ENCODE assay signal across 8 cellular contexts in genomic region chr1:192951961-192952460, GRCh38.
DNase-seq lines count a peak whose midpoint lies in the region; ATAC-seq, FAIRE-seq and TF ChIP-seq lines count a peak whose summit lies in the region.

No MANE protein-coding gene starts in this region.

- H3K9ac ChIP-seq in skeletal muscle satellite cell (ENCODE audit: low read depth, low read length), result no peak overlapping the region

- TF ChIP-seq CTCF in bronchial epithelial cell (IDR thresholded peaks at IDR 0.05; ENCODE audit: insufficient read depth, low read length, severe bottlenecking), result no peak

- H3K9me3 ChIP-seq in skeletal muscle satellite cell (replicated peaks; ENCODE audit: low read length), result no peaks in the 10 kb centered on the region

- H3K4me1 ChIP-seq in skeletal muscle satellite cell (ENCODE audit: control insufficient read depth, insufficient read depth, low read length), result peaks cover 16% of the 10 kb centered on the region

- H3K27me3 ChIP-seq in bronchial epithelial cell (ENCODE audit: control insufficient read depth, insufficient read depth, low read length), result no peaks in the 10 kb centered on the region
- no peaks in the 10 kb centered on the region for H3K27me3 ChIP-seq in skeletal muscle satellite cell (ENCODE audit: control insufficient read depth, insufficient read depth, low read length)

- ATAC-seq in GM19452 (IDR thresholded peaks at IDR 0.05; ENCODE audit: unreplicated experiment) (peak; percentile 95), HG03439 (IDR thresholded peaks at IDR 0.05; ENCODE audit: unreplicated experiment) (peak; percentile 87)

- peak; percentile 69 for DNase-seq in CD1c-positive myeloid dendritic cell (ENCODE audit: extremely low spot score)
- peak; percentile 93 for DNase-seq in bronchial epithelial cell (ENCODE audit: low read depth)
- DNase-seq in NCI-H446 (lab: John Stamatoyannopoulos, UW), result no peak
- no peak for DNase-seq in activated CD4-positive, alpha-beta T cell treated with anti-CD3 and anti-CD28 coated beads, Interleukin-2, amount 50 U/mL, for 4 hours
- no peak for DNase-seq in NCI-H187 (lab: John Stamatoyannopoulos, UW)

- H3K36me3 ChIP-seq in bronchial epithelial cell (ENCODE audit: control insufficient read depth, insufficient read depth, low read length), result no peaks in the 10 kb centered on the region
- no peaks in the 10 kb centered on the region for H3K36me3 ChIP-seq in skeletal muscle satellite cell (ENCODE audit: insufficient read depth, low read length)

- FAIRE-seq in bronchial epithelial cell (lab: Jason Lieb, UNC), result no peak

- no peak overlapping the region for H3K4me3 ChIP-seq in bronchial epithelial cell (ENCODE audit: low read depth, low read length)
- no peak overlapping the region for H3K4me3 ChIP-seq in skeletal muscle satellite cell (ENCODE audit: low read length)

- H3K4me2 ChIP-seq in skeletal muscle satellite cell (ENCODE audit: low read length), result peak overlapping the region; percentile 41

Comparison
In these comparisons a context has a peak if more than half of its experiments do, and no peak if none do; other contexts are left out.
1. DNase-seq: peak in CD1c-positive myeloid dendritic cell (single experiment) and bronchial epithelial cell (single experiment); none in NCI-H446 (0 of 2), activated CD4-positive, alpha-beta T cell treated with anti-CD3 and anti-CD28 coated beads, Interleukin-2, amount 50 U/mL, for 4 hours (0 of 2) and NCI-H187 (0 of 2).